Comparison of ENCODE assay signal across 21 cellular contexts in genomic region chr6:29981211-29981812, GRCh38. TPM values are rescaled to one million over a fixed set of nuclear protein-coding genes. Genes with fewer than 3 reads are reported as not detected.
A peak's percentile ranks its signal among the peaks of the same experiment; 100 is the strongest.
DNase-seq lines count a peak whose midpoint lies in the region; ATAC-seq, FAIRE-seq and TF ChIP-seq lines count a peak whose summit lies in the region.
"Had no signal": no experiment of that assay in that cellular context is flagged by ENCODE, and none has a peak within 500 bp of the region (broad histone marks: within the 10 kb centered on the region; RNA-seq: fewer than 3 reads in every experiment).

No MANE protein-coding gene starts in this region.

- H3K27me3 ChIP-seq in GM12878 (replicated peaks in 1 of 2; ENCODE audit: control insufficient read depth in 2 of 2, insufficient read depth in 2 of 2, low read length in 1 of 2), result peaks cover 4 to 13% of the 10 kb centered on the region in 2 experiments
- H3K27me3 ChIP-seq in MG63, result no peaks in the 10 kb centered on the region
- H3K27me3 ChIP-seq in uterus, result no peaks in the 10 kb centered on the region
- H3K27me3 ChIP-seq: BE2C had no signal

- TF ChIP-seq CTCF in GM12878 (IDR thresholded peaks at IDR 0.05 in 2 of 3, conservative IDR thresholded peaks at IDR 0.05 in 1 of 3; ENCODE audit: control insufficient read depth in 2 of 3, extremely low read depth in 1 of 3, insufficient read depth in 1 of 3, low read depth in 3 of 3, low read length in 3 of 3), result no peak
- TF ChIP-seq CTCF in neural crest cell (conservative IDR thresholded peaks at IDR 0.05), result no peak
- no peak for TF ChIP-seq CTCF in GM13977 (IDR thresholded peaks at IDR 0.05; ENCODE audit: extremely low read depth, insufficient read depth, missing control alignments)
- no peak for TF ChIP-seq CTCF in uterus (IDR thresholded peaks at IDR 0.05)

- TF ChIP-seq RAD21 in GM12878 (IDR thresholded peaks at IDR 0.05; ENCODE audit: insufficient read depth, low read depth, low read length), result no peak

- intact Hi-C loops in GM12878 (cut with micrococcal nuclease; ENCODE audit: unreplicated experiment) (no loop called here), uterus (cut with DNase I; ENCODE audit: low total_unique reads) (no loop called here)

- CTCF ChIA-PET in GM12878 (lab: Yijun Ruan, JAX), result no interaction called here

- H4K20me1 ChIP-seq in GM12878 (ENCODE audit: control insufficient read depth, insufficient read depth), result no peaks in the 10 kb centered on the region

- H3K36me3 Mint-ChIP-seq in neural crest cell (ENCODE audit: low read depth), result no peaks in the 10 kb centered on the region
- H3K36me3 Mint-ChIP-seq: CD4-positive, alpha-beta memory T cell had no signal

- H3K27ac ChIP-seq in GM12878 (ENCODE audit: control insufficient read depth, insufficient read depth) (no peak overlapping the region), uterus (no peak overlapping the region)
- H3K27ac ChIP-seq: PC-9 had no signal

- ATAC-seq in GM12878, result no peak

- H3K9me3 Mint-ChIP-seq in neural crest cell, result no peaks in the 10 kb centered on the region

- DNase-seq in NCI-H1105 treated with DMSO at 0.1 percent for 48 hours (lab: John Stamatoyannopoulos, UW), result peak; percentile 29
- DNase-seq in NCI-H1105 (lab: John Stamatoyannopoulos, UW), result no peak
- peak; percentile 71 for DNase-seq in HT-29 (ENCODE audit: low spot score)
- no peak for DNase-seq in GM12878 (ENCODE audit: low read depth, low spot score)
- no peak for DNase-seq in neural crest cell (ENCODE audit: low read depth, low spot score)
- no peak for DNase-seq in MG63
- no peak for DNase-seq in GM13977 (ENCODE audit: low spot score)
- DNase-seq in uterus, result no peak
- DNase-seq: 8988T; BE2C; CD4-positive, alpha-beta memory T cell; DMS79 treated with DMSO at 0.1 percent for 48 hours; IMR-90; Kasumi-1; NCI-H1436 treated with DMSO at 0.1 percent for 48 hours; NCI-H2107; NCI-H774; PC-9 had no signal

- H3K4me1 ChIP-seq in GM12878 (ENCODE audit: control insufficient read depth, insufficient read depth, low read length) (no peaks in the 10 kb centered on the region; the same call in 1 of the 2 replicates), uterus (no peaks in the 10 kb centered on the region)
- H3K4me1 ChIP-seq: BE2C had no signal

- no peak for TF ChIP-seq EP300 in GM12878 (IDR thresholded peaks at IDR 0.05; ENCODE audit: borderline replicate concordance in 1 of 2, control insufficient read depth in 1 of 2, low read depth in 2 of 2, low read length in 2 of 2)

- in situ Hi-C loops in GM12878 (cut with MboI) (no loop called here), GM13977 (cut with MboI; ENCODE audit: low pct_unique_long_range_greater_than_20kb, low sequenced_read_pairs, unreplicated experiment) (no loop called here)

- H3K9me3 ChIP-seq in GM12878 (replicated peaks; ENCODE audit: control insufficient read depth, insufficient read depth, low read length), result no peaks in the 10 kb centered on the region; the same call in 2 of the 3 replicates
- no peaks in the 10 kb centered on the region for H3K9me3 ChIP-seq in MG63
- no peaks in the 10 kb centered on the region for H3K9me3 ChIP-seq in uterus
- H3K9me3 ChIP-seq: BE2C had no signal

- H2AFZ ChIP-seq in GM12878 (ENCODE audit: control insufficient read depth, low read depth, low read length), result no peak overlapping the region
- H2AFZ ChIP-seq: PC-9 had no signal

- no peak overlapping the region for H3K4me2 ChIP-seq in GM12878 (ENCODE audit: control insufficient read depth, insufficient read depth)
- H3K4me2 ChIP-seq: PC-9 had no signal

- POLR2A ChIA-PET in GM12878 (lab: Charles Lee), result interaction anchor here (0.6 kb wide), 1 partner anchor 1758 kb away, joined by 4 read pairs; no protein-coding TSS in a partner anchor

- FAIRE-seq in GM12878 (lab: Jason Lieb, UNC), result no peak
- FAIRE-seq: G401.6, GM12891, H54 had no signal

- H3K27ac Mint-ChIP-seq in neural crest cell (ENCODE audit: unreplicated experiment), result peak overlapping the region; percentile 10
- H3K27ac Mint-ChIP-seq: CD4-positive, alpha-beta memory T cell had no signal

- H3K27me3 Mint-ChIP-seq in neural crest cell (ENCODE audit: low read depth), result peaks cover 33% of the 10 kb centered on the region

- SMC1A ChIA-PET in GM12878 (lab: Charles Lee; ENCODE audit: uncharacterized antibody, unreplicated experiment), result no interaction called here

- H3K4me3 Mint-ChIP-seq in neural crest cell, result no peak overlapping the region
- H3K4me3 Mint-ChIP-seq: CD4-positive, alpha-beta memory T cell had no signal

- no TSS peak for BruUV-seq in GM12878 (replicated peaks; lab: Mats Ljungman, UMichigan)

- H3K4me3 ChIP-seq in GM12878 (no peak overlapping the region), MG63 (no peak overlapping the region), uterus (no peak overlapping the region)
- H3K4me3 ChIP-seq: PC-9 had no signal

- H3K9ac ChIP-seq in GM12878 (ENCODE audit: control insufficient read depth, insufficient read depth, low read length), result no peak overlapping the region

- RAD21 ChIA-PET in GM12878 (lab: Charles Lee; ENCODE audit: unreplicated experiment), result no interaction called here

- TF ChIP-seq POLR2A in GM12878 (IDR thresholded peaks at IDR 0.05; ENCODE audit: low read depth, low read length), result no peak
- no peak for TF ChIP-seq POLR2A in uterus (IDR thresholded peaks at IDR 0.05)

- peaks cover 8% of the 10 kb centered on the region for H3K4me1 Mint-ChIP-seq in neural crest cell

- H3K79me2 ChIP-seq in GM12878 (ENCODE audit: control insufficient read depth, insufficient read depth, low read length), result no peaks in the 10 kb centered on the region

- 75% methylated on average over 8 of the region's 8 CpGs for WGBS in GM12878 (ENCODE audit: insufficient coverage, insufficient replicate concordance, low lambda C conversion rate, missing lambda C conversion rate)

- no peaks in the 10 kb centered on the region for H3K36me3 ChIP-seq in GM12878 (ENCODE audit: control insufficient read depth in 2 of 2, insufficient read depth in 2 of 2, low read length in 1 of 2)
- H3K36me3 ChIP-seq in MG63, result no peaks in the 10 kb centered on the region
- no peaks in the 10 kb centered on the region for H3K36me3 ChIP-seq in uterus
- H3K36me3 ChIP-seq: BE2C had no signal

TF ChIP-seq in GM12878, 131 proteins besides CTCF, POLR2A, EP300 and RAD21 (continues in another document):
- TF ChIP-seq PBX3 (IDR thresholded peaks at IDR 0.05; ENCODE audit: insufficient replicate concordance, low read depth, low read length), result peak; percentile 58
- TF ChIP-seq BCL3 (IDR thresholded peaks at IDR 0.05; ENCODE audit: borderline replicate concordance, insufficient read depth, low read depth, low read length, poor library complexity, severe bottlenecking), result peak; percentile 99

RNA-seq across cellular contexts. Expression of gene HLA-A, which starts 39.0 kb away (rescaled TPM):
- 856 and 869 TPM in 2 replicates for total RNA-seq in HT-29 (2014; rRNA removed; shearing (Covaris generic))
- total RNA-seq in GM12878 (2013; cell fraction: nucleolus; rRNA removed), result 877 and 922 TPM in 2 replicates
- total RNA-seq in GM12878 (2014; rRNA removed) (1,155 and 1,166 TPM in 2 replicates), GM12878 (2014; rRNA removed; fragmentation: Illumina TruSeq; extraction: Trizol) (455 and 468 TPM in 2 replicates), GM12878 (2021) (928 and 1,003 TPM in 2 replicates), neural crest cell (126 and 131 TPM in 2 replicates), uterus (100 to 1,000 TPM; 160 to 722 (median 625) TPM)
- polyA plus RNA-seq in GM12878 (2011; ENCODE audit: low read depth), result 718 TPM
- polyA plus RNA-seq in GM12878 (2011; rRNA removed) (490 and 959 TPM in 2 replicates), GM12878 (2014; fragmentation: Illumina TruSeq; extraction: Trizol) (255 and 382 TPM in 2 replicates), GM12878 (2014; fragmentation: Nextera tagmentation; extraction: Ambion mirVana) (100 to 1,000 TPM; 129 to 329 TPM), GM12878 (2014; rRNA removed) (1,078 and 1,263 TPM in 2 replicates), GM12878 (2016; fragmentation: Nextera tagmentation; extraction: Ambion mirVana) (100 to 1,000 TPM; 699 to 799 TPM)
- 1,522 and 1,730 TPM in 2 replicates for polyA plus RNA-seq in GM12878 (2011; cell fraction: cytosol; rRNA removed)
- 1,255 and 1,711 TPM in 2 replicates for polyA plus RNA-seq in GM12878 (2011; cell fraction: nucleus; rRNA removed)
- 1,065 and 1,243 TPM in 2 replicates for polyA plus RNA-seq in GM12878 (2012)
- polyA minus RNA-seq in GM12878 (2011; rRNA and poly(A)+ RNA removed), result 560 and 847 TPM in 2 replicates
- polyA minus RNA-seq in GM12878 (2011; cell fraction: cytosol; rRNA and poly(A)+ RNA removed), result 323 and 371 TPM in 2 replicates
- polyA minus RNA-seq in GM12878 (2011; cell fraction: nucleus; rRNA and poly(A)+ RNA removed), result 239 and 260 TPM in 2 replicates
- 139 and 315 TPM in 2 replicates for total RNA-seq in MG63 (2014; rRNA removed; shearing (Covaris generic); ENCODE audit: low replicate concordance)

Comparison
In these comparisons a context has a peak if more than half of its experiments do, and no peak if none do; other contexts are left out.
1. DNase-seq: peak in NCI-H1105 treated with DMSO at 0.1 percent for 48 hours (single experiment) and HT-29 (single experiment); none in NCI-H1105 (single experiment), GM12878 (single experiment), neural crest cell (single experiment), MG63 (single experiment), GM13977 (single experiment) and uterus (0 of 2).